Comparison of ENCODE assay signal across 9 cellular contexts in the genomic region with DNA sequence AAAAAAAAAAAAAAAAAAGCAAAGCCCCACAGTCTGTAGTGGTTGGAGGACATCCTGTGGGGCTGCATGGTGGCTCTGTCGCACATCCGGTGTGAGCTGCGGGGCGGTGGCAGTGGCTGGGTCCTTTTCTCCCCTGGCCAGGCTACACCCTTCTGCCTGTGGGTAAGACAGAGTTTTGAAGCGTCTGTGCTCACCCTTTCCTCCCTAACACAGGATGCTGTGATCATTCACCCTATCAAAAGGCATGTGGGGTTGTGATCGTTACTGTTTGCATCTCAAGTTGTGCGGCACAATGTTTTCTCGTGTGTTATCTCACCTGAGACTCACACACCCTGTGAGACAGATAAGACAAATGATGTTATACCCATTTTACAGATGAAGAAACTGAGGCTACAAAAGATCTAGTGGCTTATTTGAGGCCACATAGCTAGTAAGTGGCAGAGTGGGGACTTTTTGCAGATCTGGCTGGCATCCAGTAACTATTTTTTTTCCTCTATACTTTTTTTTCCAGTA. TPM values are rescaled to one million over a fixed set of nuclear protein-coding genes. Genes with fewer than 3 reads are reported as not detected.
DNase-seq lines count a peak whose midpoint lies in the region; ATAC-seq and TF ChIP-seq lines count a peak whose summit lies in the region.
"Had no signal": no experiment of that assay in that cellular context is flagged by ENCODE, and none has a peak within 500 bp of the region (broad histone marks: within the 10 kb centered on the region; RNA-seq: fewer than 3 reads in every experiment).

No MANE protein-coding gene starts in this region.

- H3K27ac Mint-ChIP-seq in activated B cell treated with CpG ODN at 0.5 μM for 24 hours, result peak overlapping the region; percentile 91

- CTCF ChIA-PET in activated B cell treated with CpG ODN at 0.5 μM for 24 hours (lab: Charles Lee), result interaction anchor here (1.4 to 5.1 kb wide), 3 partner anchors 46 to 62 kb away, joined by 3 to 18 read pairs (median 4); no protein-coding TSS in a partner anchor

- peaks cover 13% of the 10 kb centered on the region for H3K36me3 Mint-ChIP-seq in activated B cell treated with CpG ODN at 0.5 μM for 24 hours (ENCODE audit: low read depth)

- intact Hi-C loops in activated B cell treated with CpG ODN at 0.5 μM for 24 hours (cut with micrococcal nuclease), result loop anchor here (1.0 to 2.0 kb wide), 4 partner anchors 16 to 54 kb away; a partner anchor contains a TSS
- intact Hi-C loops in left colon (cut with DNase I, micrococcal nuclease), result no loop called here

- ATAC-seq in GM18511 (IDR thresholded peaks at IDR 0.05; ENCODE audit: unreplicated experiment) (peak; percentile 94), HG02852 (IDR thresholded peaks at IDR 0.05; ENCODE audit: unreplicated experiment) (peak; percentile 91), activated B cell treated with CpG ODN at 0.5 μM for 24 hours (ENCODE audit: low read depth) (peak; percentile 87), left colon (no peak)
- ATAC-seq: body of pancreas had no signal

- no peaks in the 10 kb centered on the region for H3K27me3 Mint-ChIP-seq in activated B cell treated with CpG ODN at 0.5 μM for 24 hours

- DNase-seq in activated B cell treated with CpG ODN at 0.5 μM for 24 hours (peak; percentile 50), left colon (peak; percentile 58 to 65), NOMO-1 (lab: John Stamatoyannopoulos, UW; ENCODE audit: unreplicated experiment in 2 of 2) (no peak), NCI-H2171 treated with DMSO at 0.1 percent for 48 hours (lab: John Stamatoyannopoulos, UW) (no peak), NCI-H2227 treated with DMSO at 0.1 percent for 48 hours (lab: John Stamatoyannopoulos, UW) (no peak), globus pallidus (ENCODE audit: low spot score) (no peak)

- POLR2A ChIA-PET in activated B cell treated with CpG ODN at 0.5 μM for 24 hours (lab: Charles Lee), result interaction anchor here (0.6 to 13.4 kb wide), 11 partner anchors 8 to 115 kb away, joined by 3 to 286 read pairs (median 7); a partner anchor contains a TSS

- TF ChIP-seq CTCF in activated B cell treated with CpG ODN at 0.5 μM for 24 hours (IDR thresholded peaks at IDR 0.05), result no peak

- peaks cover 78% of the 10 kb centered on the region for H3K4me1 Mint-ChIP-seq in activated B cell treated with CpG ODN at 0.5 μM for 24 hours

- H3K9me3 Mint-ChIP-seq in activated B cell treated with CpG ODN at 0.5 μM for 24 hours, result no peaks in the 10 kb centered on the region

- peak overlapping the region; percentile 50 for H3K4me3 Mint-ChIP-seq in activated B cell treated with CpG ODN at 0.5 μM for 24 hours

RNA-seq across cellular contexts. Expression of a gene that starts 17.5 kb away (rescaled TPM):
- total RNA-seq in activated B cell treated with CpG ODN at 0.5 μM for 24 hours (126 and 134 TPM in 2 replicates), left colon (100 to 1,000 TPM in 1 of 2 donors, 10 to 100 TPM in 1; 97.7 to 126 TPM)

Comparison
In these comparisons a context has a peak if more than half of its experiments do, and no peak if none do; other contexts are left out.
1. DNase-seq: peak in activated B cell treated with CpG ODN at 0.5 μM for 24 hours (single experiment) and left colon (2 of 2); none in NOMO-1 (0 of 2), NCI-H2171 treated with DMSO at 0.1 percent for 48 hours (single experiment), NCI-H2227 treated with DMSO at 0.1 percent for 48 hours (single experiment) and globus pallidus (single experiment).